1 cellular context compared by ENCODE assay signal in the genomic region with DNA sequence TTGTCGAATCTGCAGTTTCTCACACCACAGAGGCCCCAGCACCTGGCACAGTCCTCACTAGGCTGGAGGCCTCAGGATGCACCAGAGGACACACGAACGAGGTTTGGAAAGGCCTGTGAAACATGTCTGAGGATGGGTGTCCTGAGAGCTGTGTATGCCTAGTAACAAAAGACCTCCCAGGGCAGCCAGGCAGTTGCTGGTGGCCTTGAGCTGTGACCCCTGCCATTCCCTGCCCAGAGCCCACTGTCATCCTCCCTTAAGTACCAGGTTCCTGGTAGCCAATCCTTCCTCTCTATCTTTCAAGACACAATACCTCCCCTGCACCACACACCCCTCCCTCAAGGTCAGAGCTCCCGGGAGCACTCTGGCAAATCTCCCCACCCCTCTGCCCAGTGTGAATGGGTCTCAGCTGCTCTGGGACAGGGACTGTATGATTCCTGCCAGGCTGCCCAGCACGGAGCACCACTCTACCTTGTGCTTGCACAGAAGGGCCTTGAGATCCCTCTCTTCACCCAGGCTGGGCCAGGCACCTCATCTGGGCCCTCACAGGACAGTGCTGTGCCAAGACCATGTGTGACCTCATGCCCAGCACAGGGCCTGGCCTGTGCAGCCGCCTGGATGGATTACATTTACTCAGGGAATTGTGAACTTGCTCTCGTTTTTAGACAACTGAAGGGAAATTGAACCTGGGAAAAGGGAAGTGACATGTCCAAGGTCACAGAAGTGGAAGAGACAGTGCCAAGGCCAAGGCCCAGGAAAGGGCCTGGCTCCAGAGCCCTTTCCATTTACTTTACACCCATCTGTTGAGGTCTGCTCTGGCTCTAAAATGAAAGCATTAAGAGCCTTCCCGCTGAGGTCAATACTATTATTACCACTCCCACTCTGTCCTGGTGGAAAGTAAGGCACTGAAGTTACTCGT.
TF ChIP-seq lines count a peak whose summit lies in the region.

No MANE protein-coding gene starts in this region.

TF ChIP-seq in HepG2, 621 proteins besides CTCF, POLR2A, EP300 and RAD21 (continued from another document and continues in another):
- TF ChIP-seq, protein P1, sequence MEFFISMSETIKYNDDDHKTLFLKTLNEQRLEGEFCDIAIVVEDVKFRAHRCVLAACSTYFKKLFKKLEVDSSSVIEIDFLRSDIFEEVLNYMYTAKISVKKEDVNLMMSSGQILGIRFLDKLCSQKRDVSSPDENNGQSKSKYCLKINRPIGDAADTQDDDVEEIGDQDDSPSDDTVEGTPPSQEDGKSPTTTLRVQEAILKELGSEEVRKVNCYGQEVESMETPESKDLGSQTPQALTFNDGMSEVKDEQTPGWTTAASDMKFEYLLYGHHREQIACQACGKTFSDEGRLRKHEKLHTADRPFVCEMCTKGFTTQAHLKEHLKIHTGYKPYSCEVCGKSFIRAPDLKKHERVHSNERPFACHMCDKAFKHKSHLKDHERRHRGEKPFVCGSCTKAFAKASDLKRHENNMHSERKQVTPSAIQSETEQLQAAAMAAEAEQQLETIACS (CRISPR knock-in tag; IDR thresholded peaks at IDR 0.05) = no peak
- TF ChIP-seq ESRRA (CRISPR knock-in tag; IDR thresholded peaks at IDR 0.05; ENCODE audit: low read depth) = no peak
- TF ChIP-seq SP4 (CRISPR knock-in tag; IDR thresholded peaks at IDR 0.05) = no peak
- TF ChIP-seq ZNF713 (CRISPR knock-in tag; IDR thresholded peaks at IDR 0.05) = no peak
- no peak for TF ChIP-seq ZBTB38 (CRISPR knock-in tag; IDR thresholded peaks at IDR 0.05)
- TF ChIP-seq CREB3 (CRISPR knock-in tag; IDR thresholded peaks at IDR 0.05) = 0 out of 2 replicates have a peak, but pooled peaks have one; percentile 22
- 0 out of 2 replicates have a peak, but pooled peaks have one; percentile 5 for TF ChIP-seq KDM5B (CRISPR knock-in tag; IDR thresholded peaks at IDR 0.05; ENCODE audit: borderline replicate concordance)
- TF ChIP-seq TBL1XR1 (IDR thresholded peaks at IDR 0.05; ENCODE audit: borderline replicate concordance, low read length, partially characterized antibody) = no peak
- no peak for TF ChIP-seq REL (CRISPR knock-in tag; conservative IDR thresholded peaks at IDR 0.05)
- TF ChIP-seq FOXC1 (CRISPR knock-in tag; IDR thresholded peaks at IDR 0.05; ENCODE audit: borderline replicate concordance) = 0 out of 2 replicates have a peak, but pooled peaks have one; percentile 32
- TF ChIP-seq MEF2D (CRISPR knock-in tag; IDR thresholded peaks at IDR 0.05) = no peak
- no peak for TF ChIP-seq PBX3 (CRISPR knock-in tag; IDR thresholded peaks at IDR 0.05; ENCODE audit: borderline replicate concordance)
- TF ChIP-seq HMG20A (CRISPR knock-in tag; IDR thresholded peaks at IDR 0.05; ENCODE audit: borderline replicate concordance) = no peak
- 0 out of 2 replicates have a peak, but pooled peaks have one; percentile 18 for TF ChIP-seq NR2F6 (IDR thresholded peaks at IDR 0.05)
- peak; percentile 60; the same call in 1 of the 2 replicates for TF ChIP-seq NR2F6 (CRISPR knock-in tag; IDR thresholded peaks at IDR 0.05)
- 0 out of 2 replicates have a peak, but pooled peaks have one; percentile 30 for TF ChIP-seq ZNF564 (CRISPR knock-in tag; IDR thresholded peaks at IDR 0.05)
- no peak for TF ChIP-seq WIZ (CRISPR knock-in tag; IDR thresholded peaks at IDR 0.05)
- no peak for TF ChIP-seq ZNF20 (CRISPR knock-in tag; IDR thresholded peaks at IDR 0.05)
- 0 out of 2 replicates have a peak, but pooled peaks have one; percentile 18 for TF ChIP-seq PAWR (CRISPR knock-in tag; IDR thresholded peaks at IDR 0.05; ENCODE audit: borderline replicate concordance)
- peak; percentile 97 for TF ChIP-seq RBAK (CRISPR knock-in tag; IDR thresholded peaks at IDR 0.05)
- no peak for TF ChIP-seq IKZF1 (IDR thresholded peaks at IDR 0.05)
- no peak for TF ChIP-seq ZNF549 (CRISPR knock-in tag; IDR thresholded peaks at IDR 0.05)
- no peak; the same call in 1 of the 2 replicates for TF ChIP-seq ZNF274 (CRISPR knock-in tag; IDR thresholded peaks at IDR 0.05)
- 0 out of 2 replicates have a peak, but pooled peaks have one; percentile 32 for TF ChIP-seq SMAD3 (CRISPR knock-in tag; IDR thresholded peaks at IDR 0.05)
- TF ChIP-seq TRIM24 (CRISPR knock-in tag; IDR thresholded peaks at IDR 0.05) = no peak
- TF ChIP-seq, protein P2, sequence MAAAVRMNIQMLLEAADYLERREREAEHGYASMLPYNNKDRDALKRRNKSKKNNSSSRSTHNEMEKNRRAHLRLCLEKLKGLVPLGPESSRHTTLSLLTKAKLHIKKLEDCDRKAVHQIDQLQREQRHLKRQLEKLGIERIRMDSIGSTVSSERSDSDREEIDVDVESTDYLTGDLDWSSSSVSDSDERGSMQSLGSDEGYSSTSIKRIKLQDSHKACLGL (CRISPR knock-in tag; IDR thresholded peaks at IDR 0.05) = no peak
- TF ChIP-seq, protein P3, sequence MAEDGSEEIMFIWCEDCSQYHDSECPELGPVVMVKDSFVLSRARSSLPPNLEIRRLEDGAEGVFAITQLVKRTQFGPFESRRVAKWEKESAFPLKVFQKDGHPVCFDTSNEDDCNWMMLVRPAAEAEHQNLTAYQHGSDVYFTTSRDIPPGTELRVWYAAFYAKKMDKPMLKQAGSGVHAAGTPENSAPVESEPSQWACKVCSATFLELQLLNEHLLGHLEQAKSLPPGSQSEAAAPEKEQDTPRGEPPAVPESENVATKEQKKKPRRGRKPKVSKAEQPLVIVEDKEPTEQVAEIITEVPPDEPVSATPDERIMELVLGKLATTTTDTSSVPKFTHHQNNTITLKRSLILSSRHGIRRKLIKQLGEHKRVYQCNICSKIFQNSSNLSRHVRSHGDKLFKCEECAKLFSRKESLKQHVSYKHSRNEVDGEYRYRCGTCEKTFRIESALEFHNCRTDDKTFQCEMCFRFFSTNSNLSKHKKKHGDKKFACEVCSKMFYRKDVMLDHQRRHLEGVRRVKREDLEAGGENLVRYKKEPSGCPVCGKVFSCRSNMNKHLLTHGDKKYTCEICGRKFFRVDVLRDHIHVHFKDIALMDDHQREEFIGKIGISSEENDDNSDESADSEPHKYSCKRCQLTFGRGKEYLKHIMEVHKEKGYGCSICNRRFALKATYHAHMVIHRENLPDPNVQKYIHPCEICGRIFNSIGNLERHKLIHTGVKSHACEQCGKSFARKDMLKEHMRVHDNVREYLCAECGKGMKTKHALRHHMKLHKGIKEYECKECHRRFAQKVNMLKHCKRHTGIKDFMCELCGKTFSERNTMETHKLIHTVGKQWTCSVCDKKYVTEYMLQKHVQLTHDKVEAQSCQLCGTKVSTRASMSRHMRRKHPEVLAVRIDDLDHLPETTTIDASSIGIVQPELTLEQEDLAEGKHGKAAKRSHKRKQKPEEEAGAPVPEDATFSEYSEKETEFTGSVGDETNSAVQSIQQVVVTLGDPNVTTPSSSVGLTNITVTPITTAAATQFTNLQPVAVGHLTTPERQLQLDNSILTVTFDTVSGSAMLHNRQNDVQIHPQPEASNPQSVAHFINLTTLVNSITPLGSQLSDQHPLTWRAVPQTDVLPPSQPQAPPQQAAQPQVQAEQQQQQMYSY (CRISPR knock-in tag; IDR thresholded peaks at IDR 0.05) = no peak
- no peak for TF ChIP-seq ZNF792 (CRISPR knock-in tag; IDR thresholded peaks at IDR 0.05)
- TF ChIP-seq ZNF703 (CRISPR knock-in tag; IDR thresholded peaks at IDR 0.05; ENCODE audit: borderline replicate concordance) = no peak
- no peak for TF ChIP-seq TCF12 (IDR thresholded peaks at IDR 0.05)
- TF ChIP-seq TCF12 (CRISPR knock-in tag; IDR thresholded peaks at IDR 0.05) = no peak
- no peak for TF ChIP-seq ZNF616 (CRISPR knock-in tag; IDR thresholded peaks at IDR 0.05; ENCODE audit: low read depth)
- TF ChIP-seq, protein P4, sequence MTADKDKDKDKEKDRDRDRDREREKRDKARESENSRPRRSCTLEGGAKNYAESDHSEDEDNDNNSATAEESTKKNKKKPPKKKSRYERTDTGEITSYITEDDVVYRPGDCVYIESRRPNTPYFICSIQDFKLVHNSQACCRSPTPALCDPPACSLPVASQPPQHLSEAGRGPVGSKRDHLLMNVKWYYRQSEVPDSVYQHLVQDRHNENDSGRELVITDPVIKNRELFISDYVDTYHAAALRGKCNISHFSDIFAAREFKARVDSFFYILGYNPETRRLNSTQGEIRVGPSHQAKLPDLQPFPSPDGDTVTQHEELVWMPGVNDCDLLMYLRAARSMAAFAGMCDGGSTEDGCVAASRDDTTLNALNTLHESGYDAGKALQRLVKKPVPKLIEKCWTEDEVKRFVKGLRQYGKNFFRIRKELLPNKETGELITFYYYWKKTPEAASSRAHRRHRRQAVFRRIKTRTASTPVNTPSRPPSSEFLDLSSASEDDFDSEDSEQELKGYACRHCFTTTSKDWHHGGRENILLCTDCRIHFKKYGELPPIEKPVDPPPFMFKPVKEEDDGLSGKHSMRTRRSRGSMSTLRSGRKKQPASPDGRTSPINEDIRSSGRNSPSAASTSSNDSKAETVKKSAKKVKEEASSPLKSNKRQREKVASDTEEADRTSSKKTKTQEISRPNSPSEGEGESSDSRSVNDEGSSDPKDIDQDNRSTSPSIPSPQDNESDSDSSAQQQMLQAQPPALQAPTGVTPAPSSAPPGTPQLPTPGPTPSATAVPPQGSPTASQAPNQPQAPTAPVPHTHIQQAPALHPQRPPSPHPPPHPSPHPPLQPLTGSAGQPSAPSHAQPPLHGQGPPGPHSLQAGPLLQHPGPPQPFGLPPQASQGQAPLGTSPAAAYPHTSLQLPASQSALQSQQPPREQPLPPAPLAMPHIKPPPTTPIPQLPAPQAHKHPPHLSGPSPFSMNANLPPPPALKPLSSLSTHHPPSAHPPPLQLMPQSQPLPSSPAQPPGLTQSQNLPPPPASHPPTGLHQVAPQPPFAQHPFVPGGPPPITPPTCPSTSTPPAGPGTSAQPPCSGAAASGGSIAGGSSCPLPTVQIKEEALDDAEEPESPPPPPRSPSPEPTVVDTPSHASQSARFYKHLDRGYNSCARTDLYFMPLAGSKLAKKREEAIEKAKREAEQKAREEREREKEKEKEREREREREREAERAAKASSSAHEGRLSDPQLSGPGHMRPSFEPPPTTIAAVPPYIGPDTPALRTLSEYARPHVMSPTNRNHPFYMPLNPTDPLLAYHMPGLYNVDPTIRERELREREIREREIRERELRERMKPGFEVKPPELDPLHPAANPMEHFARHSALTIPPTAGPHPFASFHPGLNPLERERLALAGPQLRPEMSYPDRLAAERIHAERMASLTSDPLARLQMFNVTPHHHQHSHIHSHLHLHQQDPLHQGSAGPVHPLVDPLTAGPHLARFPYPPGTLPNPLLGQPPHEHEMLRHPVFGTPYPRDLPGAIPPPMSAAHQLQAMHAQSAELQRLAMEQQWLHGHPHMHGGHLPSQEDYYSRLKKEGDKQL (CRISPR knock-in tag; IDR thresholded peaks at IDR 0.05; ENCODE audit: low read depth) = no peak
- TF ChIP-seq, protein P5, sequence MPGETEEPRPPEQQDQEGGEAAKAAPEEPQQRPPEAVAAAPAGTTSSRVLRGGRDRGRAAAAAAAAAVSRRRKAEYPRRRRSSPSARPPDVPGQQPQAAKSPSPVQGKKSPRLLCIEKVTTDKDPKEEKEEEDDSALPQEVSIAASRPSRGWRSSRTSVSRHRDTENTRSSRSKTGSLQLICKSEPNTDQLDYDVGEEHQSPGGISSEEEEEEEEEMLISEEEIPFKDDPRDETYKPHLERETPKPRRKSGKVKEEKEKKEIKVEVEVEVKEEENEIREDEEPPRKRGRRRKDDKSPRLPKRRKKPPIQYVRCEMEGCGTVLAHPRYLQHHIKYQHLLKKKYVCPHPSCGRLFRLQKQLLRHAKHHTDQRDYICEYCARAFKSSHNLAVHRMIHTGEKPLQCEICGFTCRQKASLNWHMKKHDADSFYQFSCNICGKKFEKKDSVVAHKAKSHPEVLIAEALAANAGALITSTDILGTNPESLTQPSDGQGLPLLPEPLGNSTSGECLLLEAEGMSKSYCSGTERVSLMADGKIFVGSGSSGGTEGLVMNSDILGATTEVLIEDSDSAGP (CRISPR knock-in tag; IDR thresholded peaks at IDR 0.05; ENCODE audit: borderline replicate concordance) = no peak; the same call in 1 of the 2 replicates
- TF ChIP-seq MED8 (CRISPR knock-in tag; IDR thresholded peaks at IDR 0.05; ENCODE audit: insufficient replicate concordance) = no peak
- TF ChIP-seq DNMT3B (CRISPR knock-in tag; conservative IDR thresholded peaks at IDR 0.05) = no peak
- TF ChIP-seq ZNF432 (CRISPR knock-in tag; IDR thresholded peaks at IDR 0.05; ENCODE audit: borderline replicate concordance) = no peak
- TF ChIP-seq, protein P6, sequence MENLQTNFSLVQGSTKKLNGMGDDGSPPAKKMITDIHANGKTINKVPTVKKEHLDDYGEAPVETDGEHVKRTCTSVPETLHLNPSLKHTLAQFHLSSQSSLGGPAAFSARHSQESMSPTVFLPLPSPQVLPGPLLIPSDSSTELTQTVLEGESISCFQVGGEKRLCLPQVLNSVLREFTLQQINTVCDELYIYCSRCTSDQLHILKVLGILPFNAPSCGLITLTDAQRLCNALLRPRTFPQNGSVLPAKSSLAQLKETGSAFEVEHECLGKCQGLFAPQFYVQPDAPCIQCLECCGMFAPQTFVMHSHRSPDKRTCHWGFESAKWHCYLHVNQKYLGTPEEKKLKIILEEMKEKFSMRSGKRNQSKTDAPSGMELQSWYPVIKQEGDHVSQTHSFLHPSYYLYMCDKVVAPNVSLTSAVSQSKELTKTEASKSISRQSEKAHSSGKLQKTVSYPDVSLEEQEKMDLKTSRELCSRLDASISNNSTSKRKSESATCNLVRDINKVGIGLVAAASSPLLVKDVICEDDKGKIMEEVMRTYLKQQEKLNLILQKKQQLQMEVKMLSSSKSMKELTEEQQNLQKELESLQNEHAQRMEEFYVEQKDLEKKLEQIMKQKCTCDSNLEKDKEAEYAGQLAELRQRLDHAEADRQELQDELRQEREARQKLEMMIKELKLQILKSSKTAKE (CRISPR knock-in tag; IDR thresholded peaks at IDR 0.05; ENCODE audit: borderline replicate concordance) = 0 out of 2 replicates have a peak, but pooled peaks have one; percentile 16
- TF ChIP-seq JARID2 (CRISPR knock-in tag; IDR thresholded peaks at IDR 0.05; ENCODE audit: insufficient replicate concordance) = no peak
- no peak for TF ChIP-seq ZNF749 (CRISPR knock-in tag; IDR thresholded peaks at IDR 0.05; ENCODE audit: borderline replicate concordance)
- TF ChIP-seq CERS6 (CRISPR knock-in tag; IDR thresholded peaks at IDR 0.05) = no peak
- TF ChIP-seq SUZ12 (IDR thresholded peaks at IDR 0.05; ENCODE audit: low read depth, low read length) = no peak
